11 cellular contexts compared by ENCODE assay signal in the genomic region with DNA sequence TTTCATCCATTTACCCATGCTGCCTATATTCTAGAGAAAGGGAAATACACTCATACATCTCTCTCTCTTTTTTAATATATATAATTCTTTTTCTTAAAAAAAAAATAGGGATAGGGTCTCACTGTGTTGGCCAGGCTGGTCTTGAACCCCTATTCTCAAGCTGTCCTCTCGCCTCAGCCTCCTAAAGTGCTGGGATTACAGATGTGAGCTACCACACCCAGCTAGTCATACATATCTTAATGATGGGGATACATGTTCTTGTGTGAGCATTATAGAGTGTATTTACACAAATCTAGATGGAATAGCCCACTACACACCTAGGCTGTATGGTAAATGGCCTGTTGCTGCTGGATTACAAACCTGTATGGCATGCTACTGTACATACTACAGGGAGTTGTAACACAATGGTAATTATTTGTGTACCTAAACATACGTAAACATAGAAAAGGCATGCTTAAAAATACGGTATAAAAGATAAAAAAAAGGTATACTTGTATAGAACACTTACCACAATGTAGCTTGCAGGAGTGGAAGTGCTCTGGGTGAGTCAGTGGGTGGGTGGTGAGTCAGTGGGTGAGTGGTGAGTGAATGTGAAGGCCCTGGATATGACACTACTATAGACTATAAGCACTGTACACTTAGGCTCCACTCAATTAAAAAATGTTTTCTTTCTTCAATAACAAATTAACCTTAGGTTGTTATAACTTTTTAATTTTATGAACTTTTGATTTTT.
DNase-seq lines count a peak whose midpoint lies in the region; ATAC-seq and TF ChIP-seq lines count a peak whose summit lies in the region.
"Had no signal": no experiment of that assay in that cellular context is flagged by ENCODE, and none has a peak within 500 bp of the region (broad histone marks: within the 10 kb centered on the region; RNA-seq: fewer than 3 reads in every experiment).

No MANE protein-coding gene starts in this region.

- no peak overlapping the region for H3K4me3 ChIP-seq in RWPE2 (ENCODE audit: severe bottlenecking)
- H3K4me3 ChIP-seq: HAP-1 had no signal

- H3K4me1 Mint-ChIP-seq in immature natural killer cell: peaks cover 26 to 33% of the 10 kb centered on the region in 2 donors

- H3K4me1 ChIP-seq in RWPE2 (ENCODE audit: insufficient read depth, poor library complexity, severe bottlenecking): no peaks in the 10 kb centered on the region
- H3K4me1 ChIP-seq: HAP-1 had no signal

- intact Hi-C loops in head of caudate nucleus (cut with DNase I): no loop called here

- H3K27ac Mint-ChIP-seq in immature natural killer cell: no peak overlapping the region

- TF ChIP-seq CTCF in RWPE2 (IDR thresholded peaks at IDR 0.05; ENCODE audit: poor library complexity, severe bottlenecking): no peak

- ATAC-seq in RWPE2 (ENCODE audit: low read depth) (peak; percentile 99), GM18519 (IDR thresholded peaks at IDR 0.05; ENCODE audit: low FRiP score, unreplicated experiment) (no peak)

- no peak overlapping the region for H3K4me3 Mint-ChIP-seq in immature natural killer cell

- no peak overlapping the region for H3K27ac ChIP-seq in RWPE2 (ENCODE audit: poor library complexity, severe bottlenecking)

- no peaks in the 10 kb centered on the region for H3K27me3 ChIP-seq in RWPE2 (ENCODE audit: insufficient read depth, poor library complexity, severe bottlenecking)

- no peaks in the 10 kb centered on the region for H3K9me3 Mint-ChIP-seq in immature natural killer cell

- DNase-seq in CD1c-positive myeloid dendritic cell (ENCODE audit: extremely low spot score) (peak; percentile 45), RWPE2 (ENCODE audit: low spot score) (no peak), amniotic stem cell (lab: John Stamatoyannopoulos, UW) (peak; percentile 0), head of caudate nucleus (no peak), NCI-H2171 treated with DMSO at 0.1 percent for 48 hours (lab: John Stamatoyannopoulos, UW) (no peak), immature natural killer cell (no peak)
- peak; percentile 16 to 31 for DNase-seq in stimulated activated CD4-positive, alpha-beta T cell treated with anti-CD3 and anti-CD28 coated beads, Interleukin-12 subunit alpha, Interleukin-12 subunit beta, amount 100 ng/mL, for 24 hours (ENCODE audit: low read depth in 2 of 2)
- DNase-seq: DND-41, NCI-H1436 treated with DMSO at 0.1 percent for 48 hours had no signal

- no peaks in the 10 kb centered on the region for H3K9me3 ChIP-seq in RWPE2 (ENCODE audit: severe bottlenecking)
- H3K9me3 ChIP-seq: HAP-1 had no signal

- H3K36me3 Mint-ChIP-seq in immature natural killer cell: no peaks in the 10 kb centered on the region

- H3K27me3 Mint-ChIP-seq in immature natural killer cell (ENCODE audit: low read depth in 3 of 3): no peaks in the 10 kb centered on the region

- H3K36me3 ChIP-seq in RWPE2 (ENCODE audit: low read depth): no peaks in the 10 kb centered on the region
- H3K36me3 ChIP-seq: HAP-1 had no signal

Comparison
In these comparisons a context has a peak if more than half of its experiments do, and no peak if none do; other contexts are left out.
1. DNase-seq: peak in CD1c-positive myeloid dendritic cell (single experiment), amniotic stem cell (single experiment) and stimulated activated CD4-positive, alpha-beta T cell treated with anti-CD3 and anti-CD28 coated beads, Interleukin-12 subunit alpha, Interleukin-12 subunit beta, amount 100 ng/mL, for 24 hours (2 of 2); none in RWPE2 (single experiment), head of caudate nucleus (0 of 42), NCI-H2171 treated with DMSO at 0.1 percent for 48 hours (single experiment) and immature natural killer cell (0 of 3).